In genomic region chr2:190746971-190747761, GRCh38 we compare ENCODE assay signal across 2 cellular contexts.
TF ChIP-seq lines count a peak whose summit lies in the region.

No MANE protein-coding gene starts in this region.

TF ChIP-seq in IMR-90, 13 proteins besides CTCF, POLR2A, EP300 and RAD21:
- TF ChIP-seq SMC3 (IDR thresholded peaks at IDR 0.05; ENCODE audit: low read depth, low read length) (no peak), ELK1 (IDR thresholded peaks at IDR 0.05; ENCODE audit: borderline replicate concordance, low read depth, low read length) (no peak), FOS (IDR thresholded peaks at IDR 0.05; ENCODE audit: low read depth, low read length) (no peak), CEBPB (IDR thresholded peaks at IDR 0.05; ENCODE audit: low read depth, low read length) (no peak), MAZ (IDR thresholded peaks at IDR 0.05; ENCODE audit: borderline replicate concordance, low read depth, low read length) (no peak), MXI1 (IDR thresholded peaks at IDR 0.05; ENCODE audit: borderline replicate concordance, low read depth, low read length) (no peak), RFX5 (IDR thresholded peaks at IDR 0.05; ENCODE audit: low read depth, low read length) (no peak), USF2 (IDR thresholded peaks at IDR 0.05; ENCODE audit: low read depth, low read length) (no peak), RCOR1 (IDR thresholded peaks at IDR 0.05; ENCODE audit: insufficient replicate concordance, low read length) (no peak), MAFK (IDR thresholded peaks at IDR 0.05; ENCODE audit: low read depth, low read length) (no peak), CHD1 (IDR thresholded peaks at IDR 0.05; ENCODE audit: low read depth, low read length) (no peak), BHLHE40 (IDR thresholded peaks at IDR 0.05; ENCODE audit: low read depth, low read length) (no peak), NFE2L2 (IDR thresholded peaks at IDR 0.05; ENCODE audit: low read depth, low read length) (no peak)

TF ChIP-seq in H1, 55 proteins besides CTCF, POLR2A, EP300 and RAD21:
- no peak for TF ChIP-seq ZNF274 (IDR thresholded peaks at IDR 0.05; ENCODE audit: borderline replicate concordance, extremely low read depth, low read length)
- no peak for TF ChIP-seq BCL11A (IDR thresholded peaks at IDR 0.05; ENCODE audit: low read depth in 2 of 2, low read length in 2 of 2)
- TF ChIP-seq TEAD4 (IDR thresholded peaks at IDR 0.05; ENCODE audit: low read depth, low read length) = peak; percentile 80
